Comparison of ENCODE assay signal across 9 cellular contexts in the genomic region with DNA sequence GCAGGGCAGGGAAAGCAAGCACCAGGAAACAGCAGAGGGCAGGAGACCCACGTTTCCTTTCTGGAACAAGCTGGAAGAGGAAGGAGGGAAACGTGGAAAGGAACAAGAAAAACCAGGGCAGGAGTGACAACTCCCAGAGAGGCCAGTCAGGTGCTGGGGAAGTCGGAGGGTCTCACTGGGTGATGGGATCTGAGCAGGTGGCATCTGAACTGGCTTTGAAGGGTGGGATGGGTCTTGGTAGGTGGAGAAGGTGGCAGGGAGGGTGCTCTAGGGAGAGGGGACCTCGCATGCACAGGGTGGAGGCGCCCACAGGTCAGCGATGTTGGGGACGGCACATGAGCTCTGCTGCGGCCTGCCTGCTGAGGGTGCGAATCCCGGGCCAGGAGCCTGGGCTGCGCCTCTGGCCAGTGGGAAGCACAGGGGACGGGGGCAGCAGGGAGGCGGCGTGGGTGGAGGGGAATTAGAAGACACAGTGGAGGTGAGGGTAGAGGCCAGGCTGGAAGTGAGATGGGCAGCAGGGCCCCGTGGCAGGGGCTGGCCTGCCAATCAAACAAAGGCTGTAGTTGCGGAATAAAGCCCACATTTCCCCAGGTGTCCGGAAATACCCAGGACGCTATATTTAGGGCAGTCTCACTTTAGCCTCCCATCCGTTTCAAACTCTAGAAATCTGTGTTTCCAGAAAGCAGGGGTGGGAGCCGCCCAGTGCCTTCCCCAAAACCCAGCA. TPM values are rescaled to one million over a fixed set of nuclear protein-coding genes. Genes with fewer than 3 reads are reported as not detected.
DNase-seq lines count a peak whose midpoint lies in the region; ATAC-seq, FAIRE-seq and TF ChIP-seq lines count a peak whose summit lies in the region.
"Not testable (repeated sequence)": the region's sequence is repeated elsewhere in the genome, so short reads cannot be mapped to it uniquely, and the experiment has no call there.
"Had no signal": no experiment of that assay in that cellular context is flagged by ENCODE, and none has a peak within 500 bp of the region (broad histone marks: within the 10 kb centered on the region; RNA-seq: fewer than 3 reads in every experiment).

No MANE protein-coding gene starts in this region.

- H3K9me3 ChIP-seq in Caco-2, mucosa of descending colon: not testable (repeated sequence)

- TF ChIP-seq CTCF in Caco-2 (IDR thresholded peaks at IDR 0.05; ENCODE audit: insufficient read depth in 1 of 2, low read depth in 1 of 2, low read length in 1 of 2, severe bottlenecking in 1 of 2, unreplicated experiment in 1 of 2); bronchial epithelial cell (IDR thresholded peaks at IDR 0.05; ENCODE audit: insufficient read depth, low read length, severe bottlenecking); mucosa of descending colon (IDR thresholded peaks at IDR 0.05): not testable (repeated sequence)

- H3K9me3 Mint-ChIP-seq in Caco-2 (ENCODE audit: unreplicated experiment); stimulated activated naive B cell treated with anti-CD40 and anti-IgM and Interleukin-4, amounts not matched to agents 10 μg/mL and 1 μg/mL and 100 μg/mL, for 72 hours: not testable (repeated sequence)

- not testable (repeated sequence) for H3K4me1 Mint-ChIP-seq in Caco-2 (ENCODE audit: low read depth, unreplicated experiment)
- H3K4me1 Mint-ChIP-seq in stimulated activated naive B cell treated with anti-CD40 and anti-IgM and Interleukin-4, amounts not matched to agents 10 μg/mL and 1 μg/mL and 100 μg/mL, for 72 hours = peaks cover 5 to 13% of the 10 kb centered on the region in 2 donors

- H3K36me3 ChIP-seq in Caco-2 (ENCODE audit: control insufficient read depth, insufficient read depth, low read length); bronchial epithelial cell (ENCODE audit: control insufficient read depth, insufficient read depth, low read length); mucosa of descending colon (ENCODE audit: low read depth): not testable (repeated sequence)

- not testable (repeated sequence) for H3K27me3 ChIP-seq in Caco-2 (replicated peaks; ENCODE audit: control insufficient read depth, insufficient read depth, low read length); bronchial epithelial cell (ENCODE audit: control insufficient read depth, insufficient read depth, low read length)

- not testable (repeated sequence) for H3K27me3 Mint-ChIP-seq in Caco-2 (ENCODE audit: insufficient read depth, unreplicated experiment)
- H3K27me3 Mint-ChIP-seq in stimulated activated naive B cell treated with anti-CD40 and anti-IgM and Interleukin-4, amounts not matched to agents 10 μg/mL and 1 μg/mL and 100 μg/mL, for 72 hours = peaks cover 0 to 11% of the 10 kb centered on the region in 2 donors

- not testable (repeated sequence) for BruUV-seq in Caco-2 (replicated peaks; lab: Mats Ljungman, UMichigan)

- H3K4me1 ChIP-seq in Caco-2; mucosa of descending colon (ENCODE audit: low read depth): not testable (repeated sequence)

- not testable (repeated sequence) for DNase-seq in Caco-2; GM19239 (ENCODE audit: insufficient read length, low spot score); bronchial epithelial cell (ENCODE audit: low read depth); mucosa of descending colon; stimulated activated naive B cell treated with anti-CD40 and anti-IgM and Interleukin-4, amounts not matched to agents 10 μg/mL and 1 μg/mL and 100 μg/mL, for 72 hours

- ATAC-seq in HG02571 (IDR thresholded peaks at IDR 0.05; ENCODE audit: unreplicated experiment) (peak; percentile 18), HG03025 (IDR thresholded peaks at IDR 0.05; ENCODE audit: low FRiP score, unreplicated experiment) (peak; percentile 44), HG03520 (IDR thresholded peaks at IDR 0.05; ENCODE audit: unreplicated experiment) (peak; percentile 44), mucosa of descending colon (peak; percentile 6)
- ATAC-seq in stimulated activated naive B cell treated with anti-CD40 and anti-IgM and Interleukin-4, amounts not matched to agents 10 μg/mL and 1 μg/mL and 100 μg/mL, for 72 hours (replicated peaks) = peak; percentile 26

- H3K36me3 Mint-ChIP-seq in Caco-2 (ENCODE audit: insufficient read depth, unreplicated experiment); stimulated activated naive B cell treated with anti-CD40 and anti-IgM and Interleukin-4, amounts not matched to agents 10 μg/mL and 1 μg/mL and 100 μg/mL, for 72 hours: not testable (repeated sequence)

- FAIRE-seq in GM19239 (lab: Jason Lieb, UNC) (peak; percentile 83), bronchial epithelial cell (lab: Jason Lieb, UNC) (peak; percentile 89)

- POLR2A ChIA-PET in Caco-2 (lab: Charles Lee) = not testable (repeated sequence)

- not testable (repeated sequence) for H3K4me3 ChIP-seq in Caco-2 (ENCODE audit: low read depth, low read length); bronchial epithelial cell (ENCODE audit: low read depth, low read length); mucosa of descending colon

- peak overlapping the region; percentile 63 for H3K27ac Mint-ChIP-seq in Caco-2 (ENCODE audit: unreplicated experiment)
- H3K27ac Mint-ChIP-seq in stimulated activated naive B cell treated with anti-CD40 and anti-IgM and Interleukin-4, amounts not matched to agents 10 μg/mL and 1 μg/mL and 100 μg/mL, for 72 hours = peak overlapping the region; percentile 91

- CTCF ChIA-PET in Caco-2 (lab: Charles Lee) = not testable (repeated sequence)

- intact Hi-C loops in Caco-2 (cut with micrococcal nuclease; ENCODE audit: unreplicated experiment); mucosa of descending colon (cut with DNase I, micrococcal nuclease): not testable (repeated sequence)

- H3K4me3 Mint-ChIP-seq in Caco-2 (ENCODE audit: unreplicated experiment) = not testable (repeated sequence)
- peak overlapping the region in 1 of 2 donors; percentile 43 for H3K4me3 Mint-ChIP-seq in stimulated activated naive B cell treated with anti-CD40 and anti-IgM and Interleukin-4, amounts not matched to agents 10 μg/mL and 1 μg/mL and 100 μg/mL, for 72 hours

RNA-seq across cellular contexts. Expression of a gene that starts 4.7 kb away (rescaled TPM):
- 4.6 and 6.4 TPM in 2 replicates for total RNA-seq in Caco-2 (2022)
- 1.0 and 1.1 TPM in 2 replicates for total RNA-seq in bronchial epithelial cell
- 1 to 10 TPM; 1.9 to 3.3 (median 2.2) TPM for total RNA-seq in mucosa of descending colon
- total RNA-seq: H7 had no signal

RNA-seq across cellular contexts. Expression of a gene that starts 12.8 kb away (rescaled TPM):
- total RNA-seq in Caco-2 (2022) (5.8 and 5.9 TPM in 2 replicates), bronchial epithelial cell (0.90 and 1.3 TPM in 2 replicates), mucosa of descending colon (10 to 100 TPM; 11.0 to 19.9 (median 18.7) TPM)

RNA-seq across cellular contexts. Expression of a gene that starts 37.2 kb away (rescaled TPM):
- total RNA-seq in Caco-2 (2022) = 39.2 and 41.7 TPM in 2 replicates
- total RNA-seq in bronchial epithelial cell = 50.1 and 67.1 TPM in 2 replicates
- total RNA-seq in mucosa of descending colon = 10 to 100 TPM; 30.9 to 46.8 (median 41.8) TPM
